In the genomic region with DNA sequence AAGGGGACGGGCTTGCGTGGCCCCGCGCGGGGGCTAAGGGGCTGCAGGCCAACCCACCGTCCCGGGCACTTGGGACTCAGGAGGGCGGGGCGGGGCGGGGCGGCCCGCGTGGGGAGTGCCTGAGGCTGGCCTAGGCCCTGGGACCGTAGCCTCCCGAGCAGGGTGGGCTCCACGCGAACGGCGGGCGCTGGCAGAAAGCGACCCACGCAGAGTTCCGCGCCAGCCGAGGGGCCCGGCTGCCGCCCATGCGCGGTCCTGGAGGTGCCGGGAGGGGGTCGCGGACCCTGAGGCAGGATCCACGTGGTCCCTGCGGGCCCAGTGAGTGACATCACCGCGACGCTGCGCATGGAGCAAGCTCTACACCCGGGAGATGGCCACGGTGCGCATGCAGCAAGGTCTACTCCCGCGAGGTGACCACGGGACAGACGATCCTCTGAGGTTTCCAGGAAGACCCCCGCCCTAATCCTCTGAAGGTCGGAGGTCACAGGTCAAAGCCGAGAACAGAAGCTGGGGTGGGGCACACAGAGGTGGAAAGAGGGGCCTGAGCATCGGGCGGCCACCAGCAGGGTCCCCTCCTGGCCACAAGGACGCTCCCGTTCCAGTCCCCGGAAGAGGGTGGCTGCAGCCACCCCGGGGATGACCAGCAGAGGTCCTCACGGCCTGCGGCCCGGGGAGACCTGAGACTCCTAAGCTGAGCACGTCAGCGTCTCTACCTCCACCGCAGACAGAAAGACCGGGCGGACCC, we compare ENCODE assay signal across 8 cellular contexts. TPM values are rescaled to one million over a fixed set of nuclear protein-coding genes. Genes with fewer than 3 reads are reported as not detected.
DNase-seq lines count a peak whose midpoint lies in the region; ATAC-seq and TF ChIP-seq lines count a peak whose summit lies in the region.

No MANE protein-coding gene starts in this region.

- H3K4me1 Mint-ChIP-seq in activated naive CD8-positive, alpha-beta T cell treated with anti-CD3 and anti-CD28 coated beads for 36 hours, result peaks cover 21% of the 10 kb centered on the region

- no peak overlapping the region for H3K14ac ChIP-seq in neuronal stem cell (ENCODE audit: low read length)

- H3K27ac ChIP-seq in RWPE1 (peak overlapping the region; percentile 59), neuronal stem cell (replicated peaks; ENCODE audit: low read length) (peak overlapping the region; percentile 54), vagina (peak overlapping the region; percentile 60)

- H2BK15ac ChIP-seq in neuronal stem cell (ENCODE audit: low read length), result peak overlapping the region; percentile 19

- no peak overlapping the region for H4K91ac ChIP-seq in neuronal stem cell (ENCODE audit: low read depth, low read length, poor library complexity)

- no peak overlapping the region for H4K8ac ChIP-seq in neuronal stem cell (ENCODE audit: low read depth, low read length)

- H3K27me3 ChIP-seq in neuronal stem cell (ENCODE audit: control insufficient read depth in 3 of 3, insufficient read depth in 3 of 3, low read depth in 1 of 3, low read length in 3 of 3) (peaks cover 0 to 29% (median 0%) of the 10 kb centered on the region in 3 experiments), vagina (no peaks in the 10 kb centered on the region)

- ATAC-seq in HG03520 (IDR thresholded peaks at IDR 0.05; ENCODE audit: unreplicated experiment) (peak; percentile 44), GM21825 (IDR thresholded peaks at IDR 0.05; ENCODE audit: unreplicated experiment) (no peak)

- no peaks in the 10 kb centered on the region for H3K9me3 Mint-ChIP-seq in activated naive CD8-positive, alpha-beta T cell treated with anti-CD3 and anti-CD28 coated beads for 36 hours

- H3K36me3 ChIP-seq in neuronal stem cell (replicated peaks in 1 of 2; ENCODE audit: control insufficient read depth in 2 of 2, insufficient read depth in 2 of 2, low read length in 2 of 2) (no peaks in the 10 kb centered on the region), vagina (no peaks in the 10 kb centered on the region)

- peak overlapping the region; percentile 40 for H3K4me3 Mint-ChIP-seq in activated naive CD8-positive, alpha-beta T cell treated with anti-CD3 and anti-CD28 coated beads for 36 hours

- H3K4me1 ChIP-seq in neuronal stem cell (ENCODE audit: control insufficient read depth in 2 of 2, insufficient read depth in 1 of 2, low read depth in 1 of 2, low read length in 2 of 2), result peaks cover 4 to 9% of the 10 kb centered on the region in 2 donors
- H3K4me1 ChIP-seq in vagina, result no peaks in the 10 kb centered on the region

- H3K23ac ChIP-seq in neuronal stem cell (ENCODE audit: low read depth, low read length, poor library complexity), result peak overlapping the region; percentile 65

- H2AK5ac ChIP-seq in neuronal stem cell (ENCODE audit: low read depth, low read length), result peak overlapping the region; percentile 81

- POLR2A ChIA-PET in RWPE1 (lab: Yijun Ruan, JAX; ENCODE audit: low non-redundant PET), result no interaction called here

- no peak overlapping the region for H3K9ac ChIP-seq in neuronal stem cell (ENCODE audit: low read depth, low read length, poor library complexity)

- no peaks in the 10 kb centered on the region for H3K36me3 Mint-ChIP-seq in activated naive CD8-positive, alpha-beta T cell treated with anti-CD3 and anti-CD28 coated beads for 36 hours

- H2BK5ac ChIP-seq in neuronal stem cell (ENCODE audit: low read length), result no peak overlapping the region

- peak overlapping the region; percentile 58 for H2BK12ac ChIP-seq in neuronal stem cell (ENCODE audit: low read length)

- no CpG with 5 or more reads among the region's 62 CpGs for WGBS in neuronal stem cell (ENCODE audit: extremely low coverage in 2 of 2, insufficient read length in 2 of 2, insufficient replicate concordance in 1 of 2), 2 donors

- H3K9me3 ChIP-seq in neuronal stem cell (replicated peaks in 1 of 2; ENCODE audit: control insufficient read depth in 2 of 2, insufficient read depth in 1 of 2, low read depth in 1 of 2, low read length in 2 of 2) (no peaks in the 10 kb centered on the region), vagina (no peaks in the 10 kb centered on the region)

- intact Hi-C loops in vagina (cut with DNase I), result loop anchor here (5.0 to 10.0 kb wide), 2 partner anchors 42 to 259 kb away; no protein-coding TSS in a partner anchor

- peak overlapping the region; percentile 40 to 75 for H3K4me3 ChIP-seq in neuronal stem cell (ENCODE audit: low read length in 2 of 2)
- H3K4me3 ChIP-seq in vagina, result peak overlapping the region; percentile 42 to 61

- peak overlapping the region; percentile 80 for H3K4me2 ChIP-seq in neuronal stem cell (ENCODE audit: insufficient read depth, low read length, poor library complexity, severe bottlenecking)

- H3K4ac ChIP-seq in neuronal stem cell (ENCODE audit: low read length), result no peak overlapping the region

- H2BK120ac ChIP-seq in neuronal stem cell (ENCODE audit: low read depth, low read length), result no peak overlapping the region

- peak in 1 of 2 donors; percentile 12 for TF ChIP-seq POLR2A in vagina (IDR thresholded peaks at IDR 0.05)

- no peak overlapping the region for H3K27ac Mint-ChIP-seq in activated naive CD8-positive, alpha-beta T cell treated with anti-CD3 and anti-CD28 coated beads for 36 hours

- H3K27me3 Mint-ChIP-seq in activated naive CD8-positive, alpha-beta T cell treated with anti-CD3 and anti-CD28 coated beads for 36 hours, result no peaks in the 10 kb centered on the region

- CTCF ChIA-PET in RWPE1 (lab: Yijun Ruan, JAX), result interaction anchor here (0.5 to 1.6 kb wide), 16 partner anchors 9 to 631 kb away, joined by 3 to 10 read pairs (median 4); no protein-coding TSS in a partner anchor

- TF ChIP-seq CTCF in RWPE1 (conservative IDR thresholded peaks at IDR 0.05; ENCODE audit: low read depth) (peak; percentile 76), vagina (IDR thresholded peaks at IDR 0.05) (peak; percentile 7 to 89 (median 40))

- peak overlapping the region; percentile 99 for H3K18ac ChIP-seq in neuronal stem cell (ENCODE audit: low read length)

- peak overlapping the region; percentile 92 for H2AFZ ChIP-seq in neuronal stem cell (ENCODE audit: low read length)

- DNase-seq in ELR (ENCODE audit: low read depth) (peak; percentile 82), RWPE1 (ENCODE audit: low spot score) (peak; percentile 78), germinal center (ENCODE audit: low spot score) (peak; percentile 70), neuronal stem cell (ENCODE audit: low spot score) (peak; percentile 82), vagina (ENCODE audit: extremely low spot score in 2 of 2) (no peak)
- peak; percentile 49 for DNase-seq in activated naive CD8-positive, alpha-beta T cell treated with anti-CD3 and anti-CD28 coated beads for 36 hours

- peaks cover 2% of the 10 kb centered on the region for H3K79me1 ChIP-seq in neuronal stem cell (ENCODE audit: low read depth, low read length)

RNA-seq across cellular contexts. Expression of gene SLC19A1, which starts 13.5 kb away (rescaled TPM):
- 10 to 100 TPM; 63.2 to 64.0 TPM for total RNA-seq in activated naive CD8-positive, alpha-beta T cell treated with anti-CD3 and anti-CD28 coated beads for 36 hours
- 16.6 TPM for polyA plus RNA-seq in neuronal stem cell (2013, experiment 1 of 2)
- polyA plus RNA-seq in neuronal stem cell (2013, experiment 2 of 2), result 16.2 TPM
- 4.9 TPM for total RNA-seq in vagina

Comparison
In these comparisons a context has a peak if more than half of its experiments do, and no peak if none do; other contexts are left out.
1. DNase-seq: peak in ELR (single experiment), RWPE1 (single experiment), activated naive CD8-positive, alpha-beta T cell treated with anti-CD3 and anti-CD28 coated beads for 36 hours (single experiment), germinal center (single experiment) and neuronal stem cell (single experiment); none in vagina (0 of 2).
2. RNA of gene SLC19A1, which starts 13.5 kb away (total RNA-seq): 63.2 to 64.0 TPM in activated naive CD8-positive, alpha-beta T cell treated with anti-CD3 and anti-CD28 coated beads for 36 hours; 4.9 TPM in vagina (single experiment); every median in the first group is over 10 times any median in the second.
3. Peak in every context shown above with its lines, with median percentiles within 50 percentile points of each other: H3K27ac ChIP-seq.